20 cellular contexts compared by ENCODE assay signal in genomic region chr1:153518562-153518961, GRCh38. TPM values are rescaled to one million over a fixed set of nuclear protein-coding genes. Genes with fewer than 3 reads are reported as not detected.
DNase-seq lines count a peak whose midpoint lies in the region; ATAC-seq and TF ChIP-seq lines count a peak whose summit lies in the region.
"Had no signal": no experiment of that assay in that cellular context is flagged by ENCODE, and none has a peak within 500 bp of the region (broad histone marks: within the 10 kb centered on the region; RNA-seq: fewer than 3 reads in every experiment).

No MANE protein-coding gene starts in this region.

- no peak overlapping the region for H3K4me3 ChIP-seq in OCI-LY7 (ENCODE audit: low read depth, low read length, poor library complexity, severe bottlenecking)
- H3K4me3 ChIP-seq: pancreas had no signal

- no peak for TF ChIP-seq CTCF in OCI-LY7 (conservative IDR thresholded peaks at IDR 0.05; ENCODE audit: low read length)

- no peaks in the 10 kb centered on the region for H3K36me3 ChIP-seq in OCI-LY7 (ENCODE audit: insufficient read depth, low read length)
- H3K36me3 ChIP-seq: pancreas had no signal

- intact Hi-C loops in OCI-LY7 (cut with micrococcal nuclease; ENCODE audit: unreplicated experiment): loop anchor here (10.0 kb wide), 2 partner anchors 156 to 466 kb away; partner anchors contain the start of genes ILF2, NPR1 and RAB13
- intact Hi-C loops in left ventricle myocardium superior (cut with micrococcal nuclease): no loop called here

- H2AFZ ChIP-seq in OCI-LY7 (ENCODE audit: low read length): no peak overlapping the region

- no peak overlapping the region for H3K4me2 ChIP-seq in OCI-LY7 (ENCODE audit: low read length)

- no peaks in the 10 kb centered on the region for H4K20me1 ChIP-seq in OCI-LY7 (ENCODE audit: insufficient read depth, low read length)

- no peak overlapping the region for H3K27ac ChIP-seq in OCI-LY7 (ENCODE audit: low read depth, low read length, poor library complexity, severe bottlenecking)
- H3K27ac ChIP-seq: pancreas had no signal

- POLR2A ChIA-PET in OCI-LY7 (lab: Charles Lee): no interaction called here

- H3K4me1 ChIP-seq in OCI-LY7 (ENCODE audit: insufficient read depth, low read length, poor library complexity, severe bottlenecking): peaks cover 7% of the 10 kb centered on the region

- DNase-seq in GDM1 (lab: John Stamatoyannopoulos, UW) (peak; percentile 5), OCI-LY7 (ENCODE audit: low spot score) (peak; percentile 22), foreskin melanocyte (peak; percentile 42), left ventricle myocardium superior (no peak), NCI-H446 (lab: John Stamatoyannopoulos, UW) (no peak)
- no peak for DNase-seq in activated effector memory CD4-positive, alpha-beta T cell treated with anti-CD3 and anti-CD28 coated beads, Interleukin-2, amount 50 U/mL, for 16 hours
- DNase-seq: activated CD4-positive, alpha-beta T cell treated with anti-CD3 and anti-CD28 coated beads for 1 hour; activated gamma-delta T cell; amygdala; cerebellar nuclear complex; EL; hippocampal formation; kidney glomerular epithelial cell; NCI-H1436 treated with DMSO at 0.1 percent for 48 hours; NCI-H2227 treated with DMSO at 0.1 percent for 48 hours; pancreas; SHP77; stimulated activated CD4-positive, alpha-beta T cell treated with anti-CD3 and anti-CD28 coated beads, Interleukin-2, amount 100 ng/mL, for 48 hours; T-helper 9 cell had no signal

- H3K9me3 ChIP-seq in OCI-LY7 (ENCODE audit: low read length): no peaks in the 10 kb centered on the region
- H3K9me3 ChIP-seq: pancreas had no signal

- no peaks in the 10 kb centered on the region for H3K9me2 ChIP-seq in OCI-LY7 (ENCODE audit: insufficient read depth, low read length)

- no peak for ATAC-seq in left ventricle myocardium superior

- H3K79me2 ChIP-seq in OCI-LY7 (ENCODE audit: insufficient read depth, low read depth, low read length): no peaks in the 10 kb centered on the region

- CTCF ChIA-PET in OCI-LY7 (lab: Charles Lee; ENCODE audit: unreplicated experiment): no interaction called here

- no TSS peak for BruUV-seq in OCI-LY7 (replicated peaks; lab: Mats Ljungman, UMichigan)

RNA-seq across cellular contexts. Expression of gene S100A6, which starts 17.2 kb away (rescaled TPM):
- total RNA-seq in OCI-LY7 (2014; rRNA removed; shearing (Covaris generic)): not detected in 2 replicates
- total RNA-seq in OCI-LY7 (2022) (not detected in 2 replicates), left ventricle myocardium superior (201 TPM)

RNA-seq across cellular contexts. Expression of gene S100A5, which starts 22.2 kb away (rescaled TPM):
- total RNA-seq in OCI-LY7 (2014; rRNA removed; shearing (Covaris generic)): not detected in 2 replicates
- total RNA-seq in OCI-LY7 (2022) (not detected in 2 replicates), left ventricle myocardium superior (not detected)
- total RNA-seq: mononuclear cell, pancreas had no signal

RNA-seq across cellular contexts. Expression of gene S100A4, which starts 27.0 kb away (rescaled TPM):
- total RNA-seq in OCI-LY7 (2014; rRNA removed; shearing (Covaris generic)): 1.6 and 3.6 TPM in 2 replicates
- total RNA-seq in OCI-LY7 (2022) (0.53 and 1.9 TPM in 2 replicates), left ventricle myocardium superior (114 TPM)

RNA-seq across cellular contexts. Expression of gene S100A3, which starts 30.5 kb away (rescaled TPM):
- total RNA-seq in OCI-LY7 (2014; rRNA removed; shearing (Covaris generic)): not detected in 2 replicates
- total RNA-seq in OCI-LY7 (2022): not detected in 2 replicates
- 0.79 TPM for total RNA-seq in left ventricle myocardium superior
- total RNA-seq: mononuclear cell had no signal

RNA-seq across cellular contexts. Expression of gene S100A2, which starts 47.1 kb away (rescaled TPM):
- not detected in 2 replicates for total RNA-seq in OCI-LY7 (2014; rRNA removed; shearing (Covaris generic))
- total RNA-seq in OCI-LY7 (2022) (1.4 TPM in 1 of 2 replicates, not detected in the other), left ventricle myocardium superior (1.9 TPM)

Comparison
In these comparisons a context has a peak if more than half of its experiments do, and no peak if none do; other contexts are left out.
1. DNase-seq: peak in GDM1 (single experiment), OCI-LY7 (single experiment) and foreskin melanocyte (single experiment); none in activated effector memory CD4-positive, alpha-beta T cell treated with anti-CD3 and anti-CD28 coated beads, Interleukin-2, amount 50 U/mL, for 16 hours (single experiment), left ventricle myocardium superior (single experiment) and NCI-H446 (0 of 2).
2. RNA of gene S100A6, which starts 17.2 kb away (total RNA-seq): 201 TPM in left ventricle myocardium superior (single experiment); not detected in OCI-LY7; every median in the first group is over 100 times any median in the second.
3. RNA of gene S100A4, which starts 27.0 kb away (total RNA-seq): 114 TPM in left ventricle myocardium superior (single experiment); 0.53 to 3.6 TPM in OCI-LY7; every median in the first group is over 10 times any median in the second.